ENCODE assay signal across 11 cellular contexts in the genomic region with DNA sequence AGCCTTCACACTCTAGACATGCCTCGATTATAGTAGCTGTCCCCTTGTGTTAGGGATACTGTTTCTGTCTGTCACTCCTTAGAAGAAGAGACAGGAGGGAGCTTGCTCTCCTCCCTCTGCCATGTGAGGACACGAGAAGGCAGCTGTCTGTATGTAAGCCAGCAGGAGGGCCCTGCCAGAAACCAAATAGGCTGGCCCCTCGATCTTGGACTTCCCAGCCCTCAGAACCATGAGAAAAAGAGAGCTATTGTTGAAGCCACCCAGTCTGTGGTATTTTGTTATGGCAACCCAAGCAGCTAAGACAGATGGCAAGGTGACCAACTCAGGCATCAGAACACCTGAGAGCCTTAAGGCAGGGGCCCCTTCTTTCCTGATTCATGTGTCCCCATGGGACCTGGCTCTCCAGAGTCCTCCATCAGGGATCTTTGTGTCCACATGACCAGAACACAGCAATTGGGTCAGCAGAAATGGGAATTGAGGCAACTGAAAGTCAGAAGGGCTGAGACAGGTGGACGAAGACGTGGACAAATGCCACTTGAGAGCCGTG.
A peak's percentile ranks its signal among the peaks of the same experiment; 100 is the strongest.
DNase-seq lines count a peak whose midpoint lies in the region; ATAC-seq and TF ChIP-seq lines count a peak whose summit lies in the region.
"Had no signal": no experiment of that assay in that cellular context is flagged by ENCODE, and none has a peak within 500 bp of the region (broad histone marks: within the 10 kb centered on the region; RNA-seq: fewer than 3 reads in every experiment).

No MANE protein-coding gene starts in this region.

- peaks cover 4% of the 10 kb centered on the region for H3K36me3 Mint-ChIP-seq in activated naive CD8-positive, alpha-beta T cell treated with anti-CD3 and anti-CD28 coated beads for 36 hours
- peaks cover 39% of the 10 kb centered on the region for H3K36me3 Mint-ChIP-seq in endodermal cell (ENCODE audit: low read depth)

- 90 to 95% methylated on average over 6 of the region's 6 CpGs for WGBS in endodermal cell (ENCODE audit: insufficient coverage in 1 of 2, insufficient read length in 1 of 2), 2 experiments

- ATAC-seq in stimulated activated naive CD8-positive, alpha-beta T cell treated with anti-CD3 and anti-CD28 coated beads, Interleukin-15, amount 100 ng/mL, for 72 hours: no peak
- no peak for ATAC-seq in stimulated activated naive CD8-positive, alpha-beta T cell treated with anti-CD3 and anti-CD28 coated beads, Interleukin-15, Interleukin-2, amounts not matched to agents 100 U/mL and 50 U/mL, for 24 hours

- H3K4me1 Mint-ChIP-seq in stimulated activated naive CD8-positive, alpha-beta T cell treated with anti-CD3 and anti-CD28 coated beads, Interleukin-15, amount 100 ng/mL, for 72 hours: peaks cover 61% of the 10 kb centered on the region
- H3K4me1 Mint-ChIP-seq in activated naive CD8-positive, alpha-beta T cell treated with anti-CD3 and anti-CD28 coated beads for 36 hours: peaks cover 48% of the 10 kb centered on the region
- peaks cover 3% of the 10 kb centered on the region for H3K4me1 Mint-ChIP-seq in endodermal cell

- no peak for TF ChIP-seq CTCF in endodermal cell (conservative IDR thresholded peaks at IDR 0.05)

- H3K9ac ChIP-seq in mucosa of rectum (ENCODE audit: low read depth in 1 of 2, low read length in 2 of 2) (no peak overlapping the region), endodermal cell (ENCODE audit: extremely low read depth, low read length, poor library complexity, severe bottlenecking) (no peak overlapping the region)

- no peak for DNase-seq in stimulated activated naive CD8-positive, alpha-beta T cell treated with anti-CD3 and anti-CD28 coated beads, Interleukin-15, amount 100 ng/mL, for 72 hours
- no peak for DNase-seq in stimulated activated naive CD8-positive, alpha-beta T cell treated with anti-CD3 and anti-CD28 coated beads, Interleukin-15, Interleukin-2, amounts not matched to agents 100 U/mL and 50 U/mL, for 24 hours
- no peak for DNase-seq in activated naive CD8-positive, alpha-beta T cell treated with anti-CD3 and anti-CD28 coated beads for 36 hours
- DNase-seq in Kasumi-1 (lab: John Stamatoyannopoulos, UW) (no peak), T1000 (lab: John Stamatoyannopoulos, UW) (no peak), NCI-H748 (lab: John Stamatoyannopoulos, UW; ENCODE audit: unreplicated experiment) (no peak), endodermal cell (no peak)
- DNase-seq: C1 segment of cervical spinal cord, NCI-H446 treated with DMSO at 0.1 percent for 48 hours, posterior cingulate gyrus had no signal

- H3K4me3 ChIP-seq in mucosa of rectum (ENCODE audit: low read length in 2 of 2) (no peak overlapping the region), endodermal cell (ENCODE audit: low read length) (no peak overlapping the region)

- H3K27me3 ChIP-seq in mucosa of rectum (ENCODE audit: control insufficient read depth in 2 of 2, insufficient read depth in 2 of 2, low read length in 2 of 2) (no peaks in the 10 kb centered on the region), endodermal cell (ENCODE audit: control insufficient read depth, insufficient read depth, low read length, poor library complexity, severe bottlenecking) (no peaks in the 10 kb centered on the region)

- H3K4me1 ChIP-seq in mucosa of rectum (ENCODE audit: control insufficient read depth in 2 of 2, insufficient read depth in 2 of 2, low read length in 2 of 2): peaks cover 35 to 43% of the 10 kb centered on the region in 2 donors
- no peaks in the 10 kb centered on the region for H3K4me1 ChIP-seq in endodermal cell (ENCODE audit: control insufficient read depth, insufficient read depth, low read length)

- H3K36me3 ChIP-seq in mucosa of rectum (ENCODE audit: control insufficient read depth in 2 of 2, insufficient read depth in 2 of 2, low read length in 2 of 2) (peaks cover 0 to 5% of the 10 kb centered on the region in 2 donors), endodermal cell (ENCODE audit: control insufficient read depth, insufficient read depth, low read length) (peaks cover 4% of the 10 kb centered on the region)

- H3K27me3 Mint-ChIP-seq in stimulated activated naive CD8-positive, alpha-beta T cell treated with anti-CD3 and anti-CD28 coated beads, Interleukin-15, amount 100 ng/mL, for 72 hours: no peaks in the 10 kb centered on the region
- H3K27me3 Mint-ChIP-seq in activated naive CD8-positive, alpha-beta T cell treated with anti-CD3 and anti-CD28 coated beads for 36 hours: no peaks in the 10 kb centered on the region
- H3K27me3 Mint-ChIP-seq in endodermal cell (ENCODE audit: insufficient read depth): no peaks in the 10 kb centered on the region

- no peaks in the 10 kb centered on the region for H3K9me3 Mint-ChIP-seq in stimulated activated naive CD8-positive, alpha-beta T cell treated with anti-CD3 and anti-CD28 coated beads, Interleukin-15, amount 100 ng/mL, for 72 hours
- no peaks in the 10 kb centered on the region for H3K9me3 Mint-ChIP-seq in activated naive CD8-positive, alpha-beta T cell treated with anti-CD3 and anti-CD28 coated beads for 36 hours
- H3K9me3 Mint-ChIP-seq in endodermal cell: no peaks in the 10 kb centered on the region

- no peaks in the 10 kb centered on the region for H3K9me3 ChIP-seq in mucosa of rectum (ENCODE audit: control insufficient read depth in 2 of 2, low read length in 2 of 2)
- no peaks in the 10 kb centered on the region for H3K9me3 ChIP-seq in endodermal cell (ENCODE audit: control insufficient read depth, low read length)

- peak overlapping the region in 1 of 2 donors; percentile 59 for H3K27ac Mint-ChIP-seq in stimulated activated naive CD8-positive, alpha-beta T cell treated with anti-CD3 and anti-CD28 coated beads, Interleukin-15, amount 100 ng/mL, for 72 hours
- peak overlapping the region; percentile 89 for H3K27ac Mint-ChIP-seq in activated naive CD8-positive, alpha-beta T cell treated with anti-CD3 and anti-CD28 coated beads for 36 hours
- H3K27ac Mint-ChIP-seq in endodermal cell: no peak overlapping the region

- H3K4me3 Mint-ChIP-seq in stimulated activated naive CD8-positive, alpha-beta T cell treated with anti-CD3 and anti-CD28 coated beads, Interleukin-15, amount 100 ng/mL, for 72 hours: peak overlapping the region; percentile 56 to 86
- no peak overlapping the region for H3K4me3 Mint-ChIP-seq in activated naive CD8-positive, alpha-beta T cell treated with anti-CD3 and anti-CD28 coated beads for 36 hours
- H3K4me3 Mint-ChIP-seq in endodermal cell: no peak overlapping the region

- H3K27ac ChIP-seq in mucosa of rectum (ENCODE audit: low read depth in 2 of 2, low read length in 2 of 2): peak overlapping the region; percentile 34 to 45
- H3K27ac ChIP-seq in endodermal cell (ENCODE audit: low read depth, low read length): no peak overlapping the region

Comparison
In these comparisons a context has a peak if more than half of its experiments do, and no peak if none do; other contexts are left out.
1. H3K4me3 Mint-ChIP-seq: peak in stimulated activated naive CD8-positive, alpha-beta T cell treated with anti-CD3 and anti-CD28 coated beads, Interleukin-15, amount 100 ng/mL, for 72 hours (2 of 2); none in activated naive CD8-positive, alpha-beta T cell treated with anti-CD3 and anti-CD28 coated beads for 36 hours (single experiment) and endodermal cell (single experiment).